8 cellular contexts compared by ENCODE assay signal in the genomic region with DNA sequence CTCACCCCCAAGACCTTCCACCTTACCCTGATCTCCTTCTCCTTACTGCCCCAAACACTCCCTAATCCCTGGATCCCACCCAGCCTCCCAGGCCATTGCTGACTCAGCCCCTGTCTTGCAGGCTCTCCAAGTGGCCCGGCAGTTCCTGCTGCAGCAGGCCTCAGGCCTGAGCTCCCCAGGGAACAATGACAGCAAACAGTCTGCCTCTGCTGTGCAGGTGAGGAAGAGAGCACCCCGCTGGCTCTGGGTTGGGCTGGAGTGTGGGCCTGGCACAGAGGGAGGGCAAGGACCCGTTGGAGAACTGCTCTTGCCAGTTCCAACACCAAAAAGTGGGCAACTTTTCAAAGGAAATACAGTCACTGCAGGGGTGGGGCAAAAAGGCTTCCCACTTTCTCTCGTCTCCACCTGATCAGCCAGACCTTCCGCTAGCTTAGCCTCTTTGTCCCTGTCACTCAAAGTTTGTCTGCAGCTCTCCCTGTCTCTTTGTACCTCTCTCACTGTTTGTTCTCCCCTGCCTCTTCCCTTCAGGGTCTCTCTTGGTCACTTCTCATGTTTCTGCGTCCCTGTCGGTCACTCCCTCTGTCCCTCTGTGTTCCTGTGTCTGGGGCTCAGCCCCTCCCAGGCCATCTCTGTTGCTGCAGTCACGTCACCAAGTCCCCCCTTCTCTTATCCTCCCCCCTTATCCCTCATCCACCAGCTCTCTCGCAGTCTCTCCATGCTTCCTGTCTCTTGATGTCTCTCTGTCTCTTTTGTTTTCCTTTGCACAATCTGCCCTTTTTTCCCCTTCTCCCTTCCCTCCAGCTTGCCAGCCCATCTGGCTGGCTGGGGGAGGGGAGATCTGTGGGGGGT. TPM values are rescaled to one million over a fixed set of nuclear protein-coding genes. Genes with fewer than 3 reads are reported as not detected.
DNase-seq lines count a peak whose midpoint lies in the region; ATAC-seq and TF ChIP-seq lines count a peak whose summit lies in the region.

No MANE protein-coding gene starts in this region.

- ATAC-seq in left lobe of liver (peak; percentile 81), HG02840 (IDR thresholded peaks at IDR 0.05; ENCODE audit: low FRiP score, unreplicated experiment) (no peak)

- CTCF ChIA-PET in Calu3 (lab: Charles Lee) = interaction anchor here (0.6 to 0.8 kb wide), 2 partner anchors 111 to 206 kb away, joined by 3 to 4 read pairs; no protein-coding TSS in a partner anchor

- H3K4me3 ChIP-seq in astrocyte of the spinal cord (ENCODE audit: low read depth, low read length) = no peak overlapping the region

- H3K36me3 Mint-ChIP-seq in Calu3 (ENCODE audit: insufficient read depth, unreplicated experiment) = peaks cover 10% of the 10 kb centered on the region

- BruUV-seq in Calu3 (replicated peaks; lab: Mats Ljungman, UMichigan) = no TSS peak

- H3K4me3 Mint-ChIP-seq in Calu3 (ENCODE audit: low read depth, unreplicated experiment) = no peak overlapping the region

- no peak overlapping the region for H3K27ac Mint-ChIP-seq in Calu3 (ENCODE audit: unreplicated experiment)

- H3K27me3 Mint-ChIP-seq in Calu3 (ENCODE audit: unreplicated experiment) = no peaks in the 10 kb centered on the region

- intact Hi-C loops in Calu3 (cut with micrococcal nuclease; ENCODE audit: unreplicated experiment) = no loop called here

- in situ Hi-C loops in astrocyte of the spinal cord (cut with HindIII; ENCODE audit: low sequenced_read_pairs) = no loop called here

- H3K9me3 Mint-ChIP-seq in Calu3 (ENCODE audit: low read depth, unreplicated experiment) = no peaks in the 10 kb centered on the region

- no peak for TF ChIP-seq CTCF in astrocyte of the spinal cord (IDR thresholded peaks at IDR 0.05; ENCODE audit: low read depth, low read length)
- no peak for TF ChIP-seq CTCF in Calu3 (IDR thresholded peaks at IDR 0.05; ENCODE audit: unreplicated experiment)

- DNase-seq in DMS 273 treated with DMSO at 0.1 percent for 48 hours (lab: John Stamatoyannopoulos, UW) (peak; percentile 78), NCI-H187 (lab: John Stamatoyannopoulos, UW) (peak; percentile 54 to 70), astrocyte of the spinal cord (ENCODE audit: low read depth, low spot score) (peak; percentile 47), left lobe of liver (ENCODE audit: low spot score) (peak; percentile 69), Calu3 (no peak)
- no peak for DNase-seq in activated CD4-positive, alpha-beta T cell treated with anti-CD3 and anti-CD28 coated beads, Interleukin-2, amount 50 U/mL, for 1 hour
- no peak for DNase-seq in activated naive CD4-positive, alpha-beta T cell treated with anti-CD3 and anti-CD28 coated beads, Interleukin-2, amount 50 U/mL, for 16 hours

- H3K4me1 Mint-ChIP-seq in Calu3 (ENCODE audit: low read depth, unreplicated experiment) = peaks cover 24% of the 10 kb centered on the region

RNA-seq across cellular contexts. Expression of a gene that starts 31.9 kb away (rescaled TPM):
- total RNA-seq in left lobe of liver (24.6 TPM), Calu3 (2022) (47.8 and 50.9 TPM in 2 replicates)

Comparison
In these comparisons a context has a peak if more than half of its experiments do, and no peak if none do; other contexts are left out.
1. DNase-seq: peak in DMS 273 treated with DMSO at 0.1 percent for 48 hours (single experiment), NCI-H187 (2 of 2), astrocyte of the spinal cord (single experiment) and left lobe of liver (single experiment); none in activated CD4-positive, alpha-beta T cell treated with anti-CD3 and anti-CD28 coated beads, Interleukin-2, amount 50 U/mL, for 1 hour (single experiment), Calu3 (single experiment) and activated naive CD4-positive, alpha-beta T cell treated with anti-CD3 and anti-CD28 coated beads, Interleukin-2, amount 50 U/mL, for 16 hours (single experiment).